1 cellular context compared by ENCODE assay signal in genomic region chr2:32627901-32628645, GRCh38.
TF ChIP-seq lines count a peak whose summit lies in the region.

TSS of gene TTC27 (plus strand) at chr2:32628050. CDS start at chr2:32628293, 243 bp downstream.

TF ChIP-seq in HepG2, 621 proteins besides CTCF, POLR2A, EP300 and RAD21 (continued from another document and continues in another):
- TF ChIP-seq ARID4A (CRISPR knock-in tag; IDR thresholded peaks at IDR 0.05; ENCODE audit: borderline replicate concordance): peak; percentile 99
- no peak for TF ChIP-seq ZBTB49 (CRISPR knock-in tag; IDR thresholded peaks at IDR 0.05; ENCODE audit: borderline replicate concordance)
- TF ChIP-seq RNF219 (CRISPR knock-in tag; IDR thresholded peaks at IDR 0.05): no peak
- TF ChIP-seq ZXDC (CRISPR knock-in tag; IDR thresholded peaks at IDR 0.05): no peak
- TF ChIP-seq SETDB1 (CRISPR knock-in tag; IDR thresholded peaks at IDR 0.05; ENCODE audit: borderline replicate concordance): no peak
- no peak for TF ChIP-seq GPN1 (CRISPR knock-in tag; IDR thresholded peaks at IDR 0.05; ENCODE audit: borderline replicate concordance)
- TF ChIP-seq YEATS4 (CRISPR knock-in tag; IDR thresholded peaks at IDR 0.05; ENCODE audit: borderline replicate concordance): peak; percentile 86
- TF ChIP-seq ZNF746 (CRISPR knock-in tag; IDR thresholded peaks at IDR 0.05): 0 out of 2 replicates have a peak, but pooled peaks have one; percentile 30
- TF ChIP-seq ZNF569 (CRISPR knock-in tag; IDR thresholded peaks at IDR 0.05; ENCODE audit: borderline replicate concordance): no peak
- TF ChIP-seq SATB2 (CRISPR knock-in tag; IDR thresholded peaks at IDR 0.05): 0 out of 2 replicates have a peak, but pooled peaks have one; percentile 26
- TF ChIP-seq HNF1B (CRISPR knock-in tag; IDR thresholded peaks at IDR 0.05): peak; percentile 85
- TF ChIP-seq RBAK (CRISPR knock-in tag; IDR thresholded peaks at IDR 0.05): no peak
- TF ChIP-seq ZNF513 (CRISPR knock-in tag; conservative IDR thresholded peaks at IDR 0.05): no peak
- TF ChIP-seq KLF13 (CRISPR knock-in tag; IDR thresholded peaks at IDR 0.05): peak; percentile 60; the same call in 1 of the 2 replicates
- TF ChIP-seq ZBTB46 (CRISPR knock-in tag; IDR thresholded peaks at IDR 0.05; ENCODE audit: borderline replicate concordance): no peak
- no peak for TF ChIP-seq PAF1 (CRISPR knock-in tag; IDR thresholded peaks at IDR 0.05)
- no peak for TF ChIP-seq DMTF1 (CRISPR knock-in tag; IDR thresholded peaks at IDR 0.05)
- TF ChIP-seq HDAC2 (CRISPR knock-in tag; IDR thresholded peaks at IDR 0.05): peak; percentile 64
- peak; percentile 71 for TF ChIP-seq ERF (CRISPR knock-in tag; IDR thresholded peaks at IDR 0.05)
- TF ChIP-seq JUNB (CRISPR knock-in tag; IDR thresholded peaks at IDR 0.05; ENCODE audit: borderline replicate concordance): no peak
- no peak for TF ChIP-seq ZC3H4 (CRISPR knock-in tag; IDR thresholded peaks at IDR 0.05; ENCODE audit: borderline replicate concordance)
- peak; percentile 17; the same call in 1 of the 2 replicates for TF ChIP-seq BCL6 (CRISPR knock-in tag; IDR thresholded peaks at IDR 0.05)
- peak; percentile 30; the same call in 1 of the 2 replicates for TF ChIP-seq RERE (CRISPR knock-in tag; IDR thresholded peaks at IDR 0.05; ENCODE audit: low read depth)
- peak; percentile 57; the same call in 1 of the 2 replicates for TF ChIP-seq NR2C2 (CRISPR knock-in tag; IDR thresholded peaks at IDR 0.05; ENCODE audit: borderline replicate concordance)
